ENCODE assay signal across 10 cellular contexts in the genomic region with DNA sequence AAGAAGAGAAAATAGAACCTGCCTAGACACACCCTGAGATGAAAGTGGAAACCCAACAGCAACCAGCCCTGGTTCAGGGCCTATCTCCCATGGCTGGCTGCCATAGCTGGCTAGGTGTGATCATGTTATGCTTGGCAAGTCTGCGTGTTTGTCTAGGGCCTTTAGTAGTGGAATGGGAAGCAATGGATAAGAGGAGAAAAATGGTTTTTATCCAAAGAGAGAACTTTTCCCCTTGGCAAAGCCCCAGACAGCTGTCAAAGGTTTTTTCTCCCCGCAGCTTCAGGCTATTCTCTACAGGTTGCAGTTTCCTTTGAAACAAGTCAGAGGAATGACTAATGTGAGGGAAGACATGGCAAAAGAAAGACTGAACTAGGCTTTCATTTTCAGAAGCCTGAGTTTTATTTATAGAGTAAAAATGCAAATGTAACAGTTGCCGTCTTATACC.
A peak's percentile ranks its signal among the peaks of the same experiment; 100 is the strongest.
DNase-seq lines count a peak whose midpoint lies in the region; ATAC-seq, FAIRE-seq and TF ChIP-seq lines count a peak whose summit lies in the region.
"Had no signal": no experiment of that assay in that cellular context is flagged by ENCODE, and none has a peak within 500 bp of the region (broad histone marks: within the 10 kb centered on the region; RNA-seq: fewer than 3 reads in every experiment).

No MANE protein-coding gene starts in this region.

- TF ChIP-seq CTCF in astrocyte (IDR thresholded peaks at IDR 0.05; ENCODE audit: insufficient read depth, low read depth, low read length) (no peak), neural crest cell (conservative IDR thresholded peaks at IDR 0.05) (no peak)

- H3K27me3 Mint-ChIP-seq in astrocyte (ENCODE audit: low read depth, unreplicated experiment) (no peaks in the 10 kb centered on the region), neural crest cell (ENCODE audit: low read depth) (no peaks in the 10 kb centered on the region)
- H3K27me3 Mint-ChIP-seq in activated naive CD4-positive, alpha-beta T cell treated with anti-CD3 and anti-CD28 coated beads, Interleukin-2, amount 10 ng/mL, durations not matched to agents 7 days and 5 days = no peaks in the 10 kb centered on the region

- no peaks in the 10 kb centered on the region for H3K79me2 ChIP-seq in astrocyte (ENCODE audit: insufficient read depth, low read length)

- ATAC-seq in GM19395 (IDR thresholded peaks at IDR 0.05; ENCODE audit: unreplicated experiment) = peak; percentile 88
- ATAC-seq in HG03064 (IDR thresholded peaks at IDR 0.05; ENCODE audit: low read depth, unreplicated experiment) = peak; percentile 68

- H3K9me3 Mint-ChIP-seq in astrocyte (ENCODE audit: unreplicated experiment) (no peaks in the 10 kb centered on the region), neural crest cell (peaks cover 2% of the 10 kb centered on the region)
- H3K9me3 Mint-ChIP-seq in activated naive CD4-positive, alpha-beta T cell treated with anti-CD3 and anti-CD28 coated beads, Interleukin-2, amount 10 ng/mL, durations not matched to agents 7 days and 5 days = no peaks in the 10 kb centered on the region

- no peak overlapping the region for H3K4me3 Mint-ChIP-seq in astrocyte (ENCODE audit: unreplicated experiment)
- H3K4me3 Mint-ChIP-seq in neural crest cell = no peak overlapping the region
- H3K4me3 Mint-ChIP-seq in activated naive CD4-positive, alpha-beta T cell treated with anti-CD3 and anti-CD28 coated beads, Interleukin-2, amount 10 ng/mL, durations not matched to agents 7 days and 5 days = no peak overlapping the region

- H3K4me2 ChIP-seq in astrocyte (ENCODE audit: low read length) = peak overlapping the region; percentile 43

- no peak overlapping the region for H2AFZ ChIP-seq in astrocyte (ENCODE audit: low read depth, low read length)

- H3K36me3 Mint-ChIP-seq in astrocyte (ENCODE audit: low read depth, unreplicated experiment) = no peaks in the 10 kb centered on the region
- H3K36me3 Mint-ChIP-seq in neural crest cell (ENCODE audit: low read depth) = peaks cover 7% of the 10 kb centered on the region
- H3K36me3 Mint-ChIP-seq in activated naive CD4-positive, alpha-beta T cell treated with anti-CD3 and anti-CD28 coated beads, Interleukin-2, amount 10 ng/mL, durations not matched to agents 7 days and 5 days = no peaks in the 10 kb centered on the region

- peaks cover 12% of the 10 kb centered on the region for H3K4me1 ChIP-seq in astrocyte (ENCODE audit: insufficient read depth, low read length)
- H3K4me1 ChIP-seq in effector memory CD4-positive, alpha-beta T cell (ENCODE audit: control insufficient read depth, insufficient read depth, low read length, poor library complexity, severe bottlenecking) = no peaks in the 10 kb centered on the region

- FAIRE-seq in astrocyte (lab: Jason Lieb, UNC) = no peak

- H3K9ac ChIP-seq in astrocyte (ENCODE audit: low read length) = no peak overlapping the region

- no peaks in the 10 kb centered on the region for H3K36me3 ChIP-seq in astrocyte (ENCODE audit: insufficient read depth, low read length)
- no peaks in the 10 kb centered on the region for H3K36me3 ChIP-seq in effector memory CD4-positive, alpha-beta T cell (ENCODE audit: control insufficient read depth, insufficient read depth, low read length)

- CTCF ChIA-PET in activated naive CD4-positive, alpha-beta T cell treated with anti-CD3 and anti-CD28 coated beads, Interleukin-2, amount 10 ng/mL, durations not matched to agents 7 days and 5 days (lab: Charles Lee) = interaction anchor here (0.7 kb wide), 1 partner anchor 1089 kb away, joined by 3 read pairs; no protein-coding TSS in a partner anchor

- DNase-seq in astrocyte (ENCODE audit: low read depth) (peak; percentile 57), neural crest cell (ENCODE audit: low read depth, low spot score) (no peak), cortex of kidney (lab: John Stamatoyannopoulos, UW) (no peak)
- no peak for DNase-seq in stimulated activated CD4-positive, alpha-beta T cell treated with anti-CD3 and anti-CD28 coated beads, Interleukin-12 subunit alpha, Interleukin-12 subunit beta, amount 100 ng/mL, for 4 hours
- no peak for DNase-seq in effector memory CD4-positive, alpha-beta T cell
- no peak for DNase-seq in activated naive CD4-positive, alpha-beta T cell treated with anti-CD3 and anti-CD28 coated beads, Interleukin-2, amount 10 ng/mL, durations not matched to agents 7 days and 5 days
- DNase-seq: activated CD4-positive, alpha-beta T cell treated with anti-CD3 and anti-CD28 coated beads, Interleukin-2, amount 50 U/mL, for 1 hour; cerebellar nuclear complex had no signal

- H3K27me3 ChIP-seq in astrocyte (ENCODE audit: insufficient read depth, low read length) = no peaks in the 10 kb centered on the region
- H3K27me3 ChIP-seq in effector memory CD4-positive, alpha-beta T cell (replicated peaks; ENCODE audit: control insufficient read depth, insufficient read depth, low read length, poor library complexity, severe bottlenecking) = no peaks in the 10 kb centered on the region

- H3K27ac Mint-ChIP-seq in astrocyte (ENCODE audit: unreplicated experiment) (peak overlapping the region; percentile 79), neural crest cell (ENCODE audit: unreplicated experiment) (peak overlapping the region; percentile 83)
- H3K27ac Mint-ChIP-seq in activated naive CD4-positive, alpha-beta T cell treated with anti-CD3 and anti-CD28 coated beads, Interleukin-2, amount 10 ng/mL, durations not matched to agents 7 days and 5 days = no peak overlapping the region

- H3K9me3 ChIP-seq in astrocyte (ENCODE audit: insufficient read depth, low read depth, low read length) = no peaks in the 10 kb centered on the region
- no peaks in the 10 kb centered on the region for H3K9me3 ChIP-seq in effector memory CD4-positive, alpha-beta T cell (ENCODE audit: control insufficient read depth, low read length)

- no peaks in the 10 kb centered on the region for H4K20me1 ChIP-seq in astrocyte (ENCODE audit: insufficient read depth, low read length)

- no peak overlapping the region for H3K27ac ChIP-seq in astrocyte (ENCODE audit: low read depth, low read length)
- H3K27ac ChIP-seq in effector memory CD4-positive, alpha-beta T cell (ENCODE audit: insufficient read depth, low read length, poor library complexity, severe bottlenecking) = no peak overlapping the region

- H3K4me3 ChIP-seq in astrocyte (ENCODE audit: insufficient read depth, low read depth, low read length) = no peak overlapping the region
- H3K4me3 ChIP-seq in effector memory CD4-positive, alpha-beta T cell (ENCODE audit: insufficient read depth, low read depth, low read length, poor library complexity, severe bottlenecking) = no peak overlapping the region

- peaks cover 11% of the 10 kb centered on the region for H3K4me1 Mint-ChIP-seq in astrocyte (ENCODE audit: low read depth, unreplicated experiment)
- H3K4me1 Mint-ChIP-seq in neural crest cell = peaks cover 13% of the 10 kb centered on the region
- no peaks in the 10 kb centered on the region for H3K4me1 Mint-ChIP-seq in activated naive CD4-positive, alpha-beta T cell treated with anti-CD3 and anti-CD28 coated beads, Interleukin-2, amount 10 ng/mL, durations not matched to agents 7 days and 5 days
